ENCODE assay signal across 9 cellular contexts in genomic region chr13:25752957-25753540, GRCh38.
DNase-seq lines count a peak whose midpoint lies in the region; ATAC-seq and TF ChIP-seq lines count a peak whose summit lies in the region.
"Had no signal": no experiment of that assay in that cellular context is flagged by ENCODE, and none has a peak within 500 bp of the region (broad histone marks: within the 10 kb centered on the region; RNA-seq: fewer than 3 reads in every experiment).

No MANE protein-coding gene starts in this region.

- peak; percentile 88 for ATAC-seq in foreskin keratinocyte

- H4K20me1 ChIP-seq in smooth muscle cell (ENCODE audit: low read depth): no peaks in the 10 kb centered on the region

- TF ChIP-seq CTCF in RWPE1 (conservative IDR thresholded peaks at IDR 0.05; ENCODE audit: low read depth) (no peak), foreskin keratinocyte (conservative IDR thresholded peaks at IDR 0.05) (no peak), smooth muscle cell (IDR thresholded peaks at IDR 0.05; ENCODE audit: borderline replicate concordance, insufficient read depth, poor library complexity, severe bottlenecking) (no peak)

- CTCF ChIA-PET in RWPE1 (lab: Yijun Ruan, JAX): interaction anchor here (0.5 to 0.6 kb wide), 2 partner anchors 164 to 176 kb away, joined by 4 to 8 read pairs; no protein-coding TSS in a partner anchor

- H3K79me2 ChIP-seq in smooth muscle cell (ENCODE audit: low read depth): no peaks in the 10 kb centered on the region

- H3K4me2 ChIP-seq in smooth muscle cell: peak overlapping the region; percentile 22

- H3K27me3 ChIP-seq in foreskin keratinocyte (no peaks in the 10 kb centered on the region), smooth muscle cell (ENCODE audit: low read depth) (peaks cover 6% of the 10 kb centered on the region)

- POLR2A ChIA-PET in RWPE1 (lab: Yijun Ruan, JAX; ENCODE audit: low non-redundant PET): no interaction called here

- no peak overlapping the region for H3K9ac ChIP-seq in smooth muscle cell (ENCODE audit: low read depth)

- no peaks in the 10 kb centered on the region for H3K9me3 ChIP-seq in smooth muscle cell (replicated peaks; ENCODE audit: low read depth)

- WGBS in smooth muscle cell (ENCODE audit: low lambda C conversion rate): 54% methylated on average over 8 of the region's 8 CpGs

- no peak overlapping the region for H3K4me3 ChIP-seq in smooth muscle cell

- DNase-seq in DMS53 (lab: John Stamatoyannopoulos, UW) (peak; percentile 54), DMS53 treated with DMSO at 0.1 percent for 48 hours (lab: John Stamatoyannopoulos, UW; ENCODE audit: unreplicated experiment) (no peak), RWPE1 (ENCODE audit: low spot score) (peak; percentile 51), foreskin keratinocyte (peak in 1 of 2 donors; percentile 60), smooth muscle cell (lab: John Stamatoyannopoulos, UW; ENCODE audit: unreplicated experiment) (no peak), nucleus accumbens (lab: John Stamatoyannopoulos, UW) (no peak), T-helper 9 cell (no peak), NCI-H2107 treated with DMSO at 0.1 percent for 48 hours (lab: John Stamatoyannopoulos, UW; ENCODE audit: unreplicated experiment) (no peak)

- H3K27ac ChIP-seq in RWPE1 (peak overlapping the region; percentile 60), foreskin keratinocyte (no peak overlapping the region), smooth muscle cell (ENCODE audit: low read depth) (no peak overlapping the region)
- H3K27ac ChIP-seq: 22Rv1 had no signal

- no peak overlapping the region for H2AFZ ChIP-seq in smooth muscle cell (ENCODE audit: low read depth)

- peaks cover 9% of the 10 kb centered on the region for H3K4me1 ChIP-seq in foreskin keratinocyte
- peaks cover 5% of the 10 kb centered on the region for H3K4me1 ChIP-seq in smooth muscle cell (ENCODE audit: low read depth)

- no peaks in the 10 kb centered on the region for H3F3A ChIP-seq in smooth muscle cell (ENCODE audit: low read depth)

- H3K36me3 ChIP-seq in smooth muscle cell (ENCODE audit: low read depth): no peaks in the 10 kb centered on the region

Comparison
In these comparisons a context has a peak if more than half of its experiments do, and no peak if none do; other contexts are left out.
1. DNase-seq: peak in DMS53 (single experiment) and RWPE1 (single experiment); none in DMS53 treated with DMSO at 0.1 percent for 48 hours (single experiment), smooth muscle cell (single experiment), nucleus accumbens (0 of 56), T-helper 9 cell (single experiment) and NCI-H2107 treated with DMSO at 0.1 percent for 48 hours (single experiment).